In genomic region chr5:72282878-72283277, GRCh38 we compare ENCODE assay signal across 1 cellular context.
A peak's percentile ranks its signal among the peaks of the same experiment; 100 is the strongest.
TF ChIP-seq lines count a peak whose summit lies in the region.

No MANE protein-coding gene starts in this region.

TF ChIP-seq in K562, 482 proteins besides CTCF, POLR2A, EP300 and RAD21 (continued from another document and continues in another):
- TF ChIP-seq, protein P1, sequence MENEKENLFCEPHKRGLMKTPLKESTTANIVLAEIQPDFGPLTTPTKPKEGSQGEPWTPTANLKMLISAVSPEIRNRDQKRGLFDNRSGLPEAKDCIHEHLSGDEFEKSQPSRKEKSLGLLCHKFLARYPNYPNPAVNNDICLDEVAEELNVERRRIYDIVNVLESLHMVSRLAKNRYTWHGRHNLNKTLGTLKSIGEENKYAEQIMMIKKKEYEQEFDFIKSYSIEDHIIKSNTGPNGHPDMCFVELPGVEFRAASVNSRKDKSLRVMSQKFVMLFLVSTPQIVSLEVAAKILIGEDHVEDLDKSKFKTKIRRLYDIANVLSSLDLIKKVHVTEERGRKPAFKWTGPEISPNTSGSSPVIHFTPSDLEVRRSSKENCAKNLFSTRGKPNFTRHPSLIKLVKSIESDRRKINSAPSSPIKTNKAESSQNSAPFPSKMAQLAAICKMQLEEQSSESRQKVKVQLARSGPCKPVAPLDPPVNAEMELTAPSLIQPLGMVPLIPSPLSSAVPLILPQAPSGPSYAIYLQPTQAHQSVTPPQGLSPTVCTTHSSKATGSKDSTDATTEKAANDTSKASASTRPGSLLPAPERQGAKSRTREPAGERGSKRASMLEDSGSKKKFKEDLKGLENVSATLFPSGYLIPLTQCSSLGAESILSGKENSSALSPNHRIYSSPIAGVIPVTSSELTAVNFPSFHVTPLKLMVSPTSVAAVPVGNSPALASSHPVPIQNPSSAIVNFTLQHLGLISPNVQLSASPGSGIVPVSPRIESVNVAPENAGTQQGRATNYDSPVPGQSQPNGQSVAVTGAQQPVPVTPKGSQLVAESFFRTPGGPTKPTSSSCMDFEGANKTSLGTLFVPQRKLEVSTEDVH (IDR thresholded peaks at IDR 0.05; ENCODE audit: low read depth, partially characterized antibody), result no peak
- TF ChIP-seq ZKSCAN1 (IDR thresholded peaks at IDR 0.05; ENCODE audit: low read depth, low read length) (no peak), DPF2 (IDR thresholded peaks at IDR 0.05) (peak; percentile 54; the same call in 1 of the 2 replicates), ZZZ3 (IDR thresholded peaks at IDR 0.05) (no peak), MEF2D (tag; conservative IDR thresholded peaks at IDR 0.05; ENCODE audit: low read depth) (peak; percentile 51; the same call in 1 of the 2 replicates), KLF6 (CRISPR knock-in tag; IDR thresholded peaks at IDR 0.05; ENCODE audit: borderline replicate concordance) (peak; percentile 9; the same call in 1 of the 2 replicates), FIP1L1 (IDR thresholded peaks at IDR 0.05; ENCODE audit: low read depth, low read length, poor library complexity, severe bottlenecking) (no peak), SREBF2 (CRISPR knock-in tag; IDR thresholded peaks at IDR 0.05) (no peak), ZNF449 (CRISPR knock-in tag; IDR thresholded peaks at IDR 0.05) (0 out of 2 replicates have a peak, but pooled peaks have one; percentile 32), SOX6 (IDR thresholded peaks at IDR 0.05) (peak; percentile 29; the same call in 1 of the 2 replicates), NEUROD1 (IDR thresholded peaks at IDR 0.05; ENCODE audit: borderline replicate concordance, low read depth, low read length, partially characterized antibody) (no peak), TEAD1 (CRISPR knock-in tag; IDR thresholded peaks at IDR 0.05) (peak in 1 of 2 experiments; percentile 54; a peak in 1 of 4 replicates), SNRNP70 (optimal IDR thresholded peaks at IDR 0.05; ENCODE audit: low read depth, low read length) (no peak), SMARCE1 (IDR thresholded peaks at IDR 0.05) (peak; percentile 47; the same call in 1 of the 2 replicates), SMARCA4 (IDR thresholded peaks at IDR 0.05) (peak; percentile 70; the same call in 1 of the 2 replicates), PHF8 (IDR thresholded peaks at IDR 0.05; ENCODE audit: borderline replicate concordance, low read length) (no peak), ZNF644 (tag; IDR thresholded peaks at IDR 0.05; ENCODE audit: low read depth) (peak; percentile 74; the same call in 1 of the 2 replicates), DLX4 (CRISPR knock-in tag; IDR thresholded peaks at IDR 0.05) (no peak), SRF (CRISPR knock-in tag; IDR thresholded peaks at IDR 0.05) (no peak), CHD7 (IDR thresholded peaks at IDR 0.05; ENCODE audit: low read depth, low read length) (no peak), ZNF184 (CRISPR knock-in tag; IDR thresholded peaks at IDR 0.05) (no peak), ZNF592 (IDR thresholded peaks at IDR 0.05) (peak; percentile 31), SIRT6 (IDR thresholded peaks at IDR 0.05; ENCODE audit: low read depth, low read length) (no peak), LEF1 (IDR thresholded peaks at IDR 0.05) (peak; percentile 37; the same call in 1 of the 2 replicates), PTRF (tag; IDR thresholded peaks at IDR 0.05) (no peak), BRD4 (IDR thresholded peaks at IDR 0.05) (peak; percentile 57), ZNF583 (CRISPR knock-in tag; IDR thresholded peaks at IDR 0.05) (no peak), GTF2F1 (IDR thresholded peaks at IDR 0.05; ENCODE audit: low read depth, low read length) (no peak), CCNT2 (IDR thresholded peaks at IDR 0.05; ENCODE audit: borderline replicate concordance, extremely low read depth, insufficient read length, low read depth, low read length) (peak; percentile 23)
- TF ChIP-seq, protein P2, sequence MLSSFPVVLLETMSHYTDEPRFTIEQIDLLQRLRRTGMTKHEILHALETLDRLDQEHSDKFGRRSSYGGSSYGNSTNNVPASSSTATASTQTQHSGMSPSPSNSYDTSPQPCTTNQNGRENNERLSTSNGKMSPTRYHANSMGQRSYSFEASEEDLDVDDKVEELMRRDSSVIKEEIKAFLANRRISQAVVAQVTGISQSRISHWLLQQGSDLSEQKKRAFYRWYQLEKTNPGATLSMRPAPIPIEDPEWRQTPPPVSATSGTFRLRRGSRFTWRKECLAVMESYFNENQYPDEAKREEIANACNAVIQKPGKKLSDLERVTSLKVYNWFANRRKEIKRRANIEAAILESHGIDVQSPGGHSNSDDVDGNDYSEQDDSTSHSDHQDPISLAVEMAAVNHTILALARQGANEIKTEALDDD (IDR thresholded peaks at IDR 0.05), result peak; percentile 92
- TF ChIP-seq, protein P3, sequence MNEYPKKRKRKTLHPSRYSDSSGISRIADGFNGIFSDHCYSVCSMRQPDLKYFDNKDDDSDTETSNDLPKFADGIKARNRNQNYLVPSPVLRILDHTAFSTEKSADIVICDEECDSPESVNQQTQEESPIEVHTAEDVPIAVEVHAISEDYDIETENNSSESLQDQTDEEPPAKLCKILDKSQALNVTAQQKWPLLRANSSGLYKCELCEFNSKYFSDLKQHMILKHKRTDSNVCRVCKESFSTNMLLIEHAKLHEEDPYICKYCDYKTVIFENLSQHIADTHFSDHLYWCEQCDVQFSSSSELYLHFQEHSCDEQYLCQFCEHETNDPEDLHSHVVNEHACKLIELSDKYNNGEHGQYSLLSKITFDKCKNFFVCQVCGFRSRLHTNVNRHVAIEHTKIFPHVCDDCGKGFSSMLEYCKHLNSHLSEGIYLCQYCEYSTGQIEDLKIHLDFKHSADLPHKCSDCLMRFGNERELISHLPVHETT (CRISPR knock-in tag; conservative IDR thresholded peaks at IDR 0.05 in 1 of 2, IDR thresholded peaks at IDR 0.05 in 1 of 2), result no peak
- TF ChIP-seq, protein P4, sequence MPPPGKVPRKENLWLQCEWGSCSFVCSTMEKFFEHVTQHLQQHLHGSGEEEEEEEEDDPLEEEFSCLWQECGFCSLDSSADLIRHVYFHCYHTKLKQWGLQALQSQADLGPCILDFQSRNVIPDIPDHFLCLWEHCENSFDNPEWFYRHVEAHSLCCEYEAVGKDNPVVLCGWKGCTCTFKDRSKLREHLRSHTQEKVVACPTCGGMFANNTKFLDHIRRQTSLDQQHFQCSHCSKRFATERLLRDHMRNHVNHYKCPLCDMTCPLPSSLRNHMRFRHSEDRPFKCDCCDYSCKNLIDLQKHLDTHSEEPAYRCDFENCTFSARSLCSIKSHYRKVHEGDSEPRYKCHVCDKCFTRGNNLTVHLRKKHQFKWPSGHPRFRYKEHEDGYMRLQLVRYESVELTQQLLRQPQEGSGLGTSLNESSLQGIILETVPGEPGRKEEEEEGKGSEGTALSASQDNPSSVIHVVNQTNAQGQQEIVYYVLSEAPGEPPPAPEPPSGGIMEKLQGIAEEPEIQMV (tag; conservative IDR thresholded peaks at IDR 0.05; ENCODE audit: low read depth), result no peak
